In the genomic region with DNA sequence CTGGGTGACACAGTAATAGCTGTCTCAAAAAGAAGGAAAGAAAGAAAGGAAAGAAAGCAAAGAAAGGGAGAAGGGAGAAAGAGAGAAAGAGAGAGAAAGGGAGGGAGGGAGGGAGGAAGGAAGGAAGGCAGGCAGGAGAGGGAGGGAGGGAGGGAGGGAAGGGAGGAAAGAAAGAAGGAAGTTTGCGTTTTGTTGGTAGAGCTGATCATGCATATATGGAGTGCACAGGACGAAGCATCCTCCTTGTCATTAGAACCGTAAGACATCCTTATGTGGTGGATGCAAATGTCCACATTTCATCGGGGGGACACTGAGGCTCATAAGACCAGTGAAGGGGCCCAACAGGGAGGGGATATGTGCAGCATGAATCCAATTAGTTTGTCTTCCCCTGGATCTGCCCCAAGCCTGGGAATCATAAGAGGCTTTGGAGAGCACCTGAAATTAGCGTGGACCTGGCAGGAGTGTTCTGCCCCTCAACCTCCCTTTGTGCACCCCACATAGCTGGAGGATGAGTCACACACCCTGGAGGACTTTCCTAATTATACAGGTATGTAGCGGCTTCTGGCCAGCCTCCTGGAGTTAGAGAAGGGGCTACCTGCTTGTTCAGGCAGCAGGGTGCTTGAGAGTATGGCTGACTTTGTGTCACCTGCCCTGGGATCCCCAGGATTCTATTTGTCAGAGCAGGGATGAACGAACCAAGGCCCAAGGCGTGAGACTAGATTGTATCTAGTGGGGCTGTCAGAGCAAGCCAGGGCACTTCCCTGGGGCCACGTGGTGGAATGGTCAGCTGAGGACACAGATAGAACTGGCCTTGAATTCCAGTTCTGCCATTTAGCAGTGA, we compare ENCODE assay signal across 16 cellular contexts.
DNase-seq lines count a peak whose midpoint lies in the region; ATAC-seq and TF ChIP-seq lines count a peak whose summit lies in the region.
"Had no signal": no experiment of that assay in that cellular context is flagged by ENCODE, and none has a peak within 500 bp of the region (broad histone marks: within the 10 kb centered on the region; RNA-seq: fewer than 3 reads in every experiment).

No MANE protein-coding gene starts in this region.

- POLR2A ChIA-PET in WTC11 (lab: Charles Lee) = no interaction called here

- H3K27me3 Mint-ChIP-seq in WTC11 (ENCODE audit: low read depth) = peaks cover 5% of the 10 kb centered on the region

- ATAC-seq in WTC11 = peak; percentile 76
- ATAC-seq: left ventricle myocardium superior; naive thymus-derived CD8-positive, alpha-beta T cell; SK-N-SH treated with all-trans-retinoic acid at 6 μM for 48 hours had no signal

- no peaks in the 10 kb centered on the region for H3K36me3 Mint-ChIP-seq in WTC11
- H3K36me3 Mint-ChIP-seq: naive thymus-derived CD8-positive, alpha-beta T cell had no signal

- peak; percentile 8 for DNase-seq in A172 (ENCODE audit: low spot score)
- peak; percentile 64 for DNase-seq in H7
- peak; percentile 39 for DNase-seq in WTC11 (ENCODE audit: low spot score)
- peak; percentile 21 for DNase-seq in kidney tubule cell (ENCODE audit: low spot score)
- DNase-seq in activated CD4-positive, alpha-beta T cell treated with anti-CD3 and anti-CD28 coated beads for 4 hours = no peak
- no peak for DNase-seq in activated T-cell treated with anti-CD3 and anti-CD28 coated beads, Interleukin-2, amount 50 U/mL, for 1 hour
- no peak for DNase-seq in NCI-H510A (lab: John Stamatoyannopoulos, UW)
- no peak for DNase-seq in hippocampal formation (lab: John Stamatoyannopoulos, UW)
- DNase-seq: dorsolateral prefrontal cortex; hypothalamus; left ventricle myocardium superior; naive thymus-derived CD8-positive, alpha-beta T cell; NCI-H446 treated with DMSO at 0.1 percent for 48 hours; retina; testis had no signal

- H3K4me1 Mint-ChIP-seq in WTC11 = peaks cover 16% of the 10 kb centered on the region
- H3K4me1 Mint-ChIP-seq: naive thymus-derived CD8-positive, alpha-beta T cell had no signal

- no peaks in the 10 kb centered on the region for H3K36me3 ChIP-seq in H7 (replicated peaks; ENCODE audit: control insufficient read depth, insufficient read depth, low read length)

- H3K4me3 Mint-ChIP-seq in WTC11 = no peak overlapping the region
- H3K4me3 Mint-ChIP-seq: naive thymus-derived CD8-positive, alpha-beta T cell had no signal

- TF ChIP-seq CTCF in WTC11 (IDR thresholded peaks at IDR 0.05) = no peak

- no peaks in the 10 kb centered on the region for H3K27me3 ChIP-seq in H7 (ENCODE audit: control insufficient read depth, insufficient read depth, low read length)
- H3K27me3 ChIP-seq: testis had no signal

- H3K4me3 ChIP-seq in H7 (ENCODE audit: insufficient read depth, low read depth, low read length) = no peak overlapping the region
- H3K4me3 ChIP-seq: dorsolateral prefrontal cortex, testis had no signal

- no peak overlapping the region for H3K27ac Mint-ChIP-seq in WTC11
- H3K27ac Mint-ChIP-seq: naive thymus-derived CD8-positive, alpha-beta T cell had no signal

- H3K9me3 Mint-ChIP-seq in WTC11 = peaks cover 19% of the 10 kb centered on the region

- CTCF ChIA-PET in WTC11 (lab: Charles Lee) = interaction anchor here (0.6 to 1.9 kb wide), 4 partner anchors 18 to 171 kb away, joined by 3 to 5 read pairs (median 3); no protein-coding TSS in a partner anchor

TF ChIP-seq in WTC11, 78 proteins besides CTCF, POLR2A, EP300 and RAD21:
- TF ChIP-seq ZNF423 (CRISPR knock-in tag; IDR thresholded peaks at IDR 0.05) (0 out of 2 replicates have a peak, but pooled peaks have one; percentile 33), ZSCAN18 (CRISPR knock-in tag; IDR thresholded peaks at IDR 0.05) (no peak), ELF4 (CRISPR knock-in tag; IDR thresholded peaks at IDR 0.05; ENCODE audit: low read depth) (no peak), HMGA2 (CRISPR knock-in tag; IDR thresholded peaks at IDR 0.05) (no peak), CREM (CRISPR knock-in tag; IDR thresholded peaks at IDR 0.05) (no peak)
- TF ChIP-seq, protein P1, sequence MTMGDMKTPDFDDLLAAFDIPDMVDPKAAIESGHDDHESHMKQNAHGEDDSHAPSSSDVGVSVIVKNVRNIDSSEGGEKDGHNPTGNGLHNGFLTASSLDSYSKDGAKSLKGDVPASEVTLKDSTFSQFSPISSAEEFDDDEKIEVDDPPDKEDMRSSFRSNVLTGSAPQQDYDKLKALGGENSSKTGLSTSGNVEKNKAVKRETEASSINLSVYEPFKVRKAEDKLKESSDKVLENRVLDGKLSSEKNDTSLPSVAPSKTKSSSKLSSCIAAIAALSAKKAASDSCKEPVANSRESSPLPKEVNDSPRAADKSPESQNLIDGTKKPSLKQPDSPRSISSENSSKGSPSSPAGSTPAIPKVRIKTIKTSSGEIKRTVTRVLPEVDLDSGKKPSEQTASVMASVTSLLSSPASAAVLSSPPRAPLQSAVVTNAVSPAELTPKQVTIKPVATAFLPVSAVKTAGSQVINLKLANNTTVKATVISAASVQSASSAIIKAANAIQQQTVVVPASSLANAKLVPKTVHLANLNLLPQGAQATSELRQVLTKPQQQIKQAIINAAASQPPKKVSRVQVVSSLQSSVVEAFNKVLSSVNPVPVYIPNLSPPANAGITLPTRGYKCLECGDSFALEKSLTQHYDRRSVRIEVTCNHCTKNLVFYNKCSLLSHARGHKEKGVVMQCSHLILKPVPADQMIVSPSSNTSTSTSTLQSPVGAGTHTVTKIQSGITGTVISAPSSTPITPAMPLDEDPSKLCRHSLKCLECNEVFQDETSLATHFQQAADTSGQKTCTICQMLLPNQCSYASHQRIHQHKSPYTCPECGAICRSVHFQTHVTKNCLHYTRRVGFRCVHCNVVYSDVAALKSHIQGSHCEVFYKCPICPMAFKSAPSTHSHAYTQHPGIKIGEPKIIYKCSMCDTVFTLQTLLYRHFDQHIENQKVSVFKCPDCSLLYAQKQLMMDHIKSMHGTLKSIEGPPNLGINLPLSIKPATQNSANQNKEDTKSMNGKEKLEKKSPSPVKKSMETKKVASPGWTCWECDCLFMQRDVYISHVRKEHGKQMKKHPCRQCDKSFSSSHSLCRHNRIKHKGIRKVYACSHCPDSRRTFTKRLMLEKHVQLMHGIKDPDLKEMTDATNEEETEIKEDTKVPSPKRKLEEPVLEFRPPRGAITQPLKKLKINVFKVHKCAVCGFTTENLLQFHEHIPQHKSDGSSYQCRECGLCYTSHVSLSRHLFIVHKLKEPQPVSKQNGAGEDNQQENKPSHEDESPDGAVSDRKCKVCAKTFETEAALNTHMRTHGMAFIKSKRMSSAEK (CRISPR knock-in tag; IDR thresholded peaks at IDR 0.05; ENCODE audit: borderline replicate concordance) = no peak

Comparison
In these comparisons a context has a peak if more than half of its experiments do, and no peak if none do; other contexts are left out.
1. DNase-seq: peak in A172 (single experiment), H7 (single experiment), WTC11 (single experiment) and kidney tubule cell (single experiment); none in activated CD4-positive, alpha-beta T cell treated with anti-CD3 and anti-CD28 coated beads for 4 hours (0 of 2), activated T-cell treated with anti-CD3 and anti-CD28 coated beads, Interleukin-2, amount 50 U/mL, for 1 hour (single experiment), NCI-H510A (single experiment) and hippocampal formation (0 of 2).